In the genomic region with DNA sequence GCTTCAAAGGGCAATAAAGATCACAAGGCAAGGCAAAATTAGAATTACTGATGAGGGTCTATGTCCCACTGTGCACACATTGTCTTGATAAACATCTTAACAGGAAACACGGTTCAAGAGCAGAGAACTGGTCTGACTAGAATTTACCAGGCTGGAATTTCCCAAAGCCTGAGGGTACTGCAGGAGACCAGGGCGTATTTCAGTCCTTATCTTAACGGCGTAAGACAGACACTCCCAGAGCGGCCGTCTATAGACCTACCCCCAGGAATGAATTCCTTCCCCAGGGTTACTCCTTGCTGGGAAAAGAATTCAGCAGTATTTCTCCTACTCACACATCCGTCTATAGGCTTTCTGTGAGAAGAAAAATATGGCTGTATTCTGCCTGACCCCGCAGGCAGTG, we compare ENCODE assay signal across 6 cellular contexts. TPM values are rescaled to one million over a fixed set of nuclear protein-coding genes. Genes with fewer than 3 reads are reported as not detected.
"Had no signal": no experiment of that assay in that cellular context is flagged by ENCODE, and none has a peak within 500 bp of the region (broad histone marks: within the 10 kb centered on the region; RNA-seq: fewer than 3 reads in every experiment).

No MANE protein-coding gene starts in this region.

RNA-seq across cellular contexts. Expression of gene TAT, which starts 15.0 kb away (rescaled TPM):
- total RNA-seq: H4, H7, HFFc6, HT1080 had no signal
- polyA plus RNA-seq: IgD-negative memory B cell had no signal

RNA-seq across cellular contexts. Expression of gene CHST4, which starts 35.7 kb away (rescaled TPM):
- total RNA-seq: HepG2, HFFc6, HT1080 had no signal
- polyA plus RNA-seq: HepG2, IgD-negative memory B cell had no signal
